ENCODE assay signal across 9 cellular contexts in the genomic region with DNA sequence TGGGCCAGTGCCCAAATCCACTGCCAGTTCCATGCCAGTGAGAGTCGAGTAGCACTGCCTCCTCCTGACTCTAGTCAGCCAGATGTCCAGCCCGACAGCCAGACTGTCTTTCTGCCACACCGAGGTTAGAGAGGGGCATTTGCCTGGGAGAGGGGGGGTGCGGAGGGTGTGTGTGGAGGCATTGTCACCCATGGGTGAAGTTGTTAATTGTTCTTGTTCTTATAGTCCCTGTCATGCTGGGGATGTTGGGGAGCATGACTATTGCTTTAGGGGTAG. TPM values are rescaled to one million over a fixed set of nuclear protein-coding genes. Genes with fewer than 3 reads are reported as not detected.
DNase-seq lines count a peak whose midpoint lies in the region; ATAC-seq and TF ChIP-seq lines count a peak whose summit lies in the region.
"Had no signal": no experiment of that assay in that cellular context is flagged by ENCODE, and none has a peak within 500 bp of the region (broad histone marks: within the 10 kb centered on the region; RNA-seq: fewer than 3 reads in every experiment).

No MANE protein-coding gene starts in this region.

- TF ChIP-seq CTCF in heart right ventricle (IDR thresholded peaks at IDR 0.05): no peak
- TF ChIP-seq CTCF in breast epithelium (IDR thresholded peaks at IDR 0.05): no peak
- TF ChIP-seq CTCF in mesothelial cell of epicardium (IDR thresholded peaks at IDR 0.05; ENCODE audit: unreplicated experiment): no peak
- TF ChIP-seq CTCF in vagina (IDR thresholded peaks at IDR 0.05): no peak

- ATAC-seq in heart right ventricle (peak in 2 of 8 donors; percentile 5 to 7), HG02610 (IDR thresholded peaks at IDR 0.05; ENCODE audit: unreplicated experiment) (no peak)

- peak overlapping the region; percentile 94 for H3K4me3 Mint-ChIP-seq in mesothelial cell of epicardium

- H3K27me3 Mint-ChIP-seq in mesothelial cell of epicardium (ENCODE audit: low read depth): no peaks in the 10 kb centered on the region

- no peaks in the 10 kb centered on the region for H3K9me3 ChIP-seq in heart right ventricle
- no peaks in the 10 kb centered on the region for H3K9me3 ChIP-seq in breast epithelium
- no peaks in the 10 kb centered on the region for H3K9me3 ChIP-seq in vagina

- H3K27me3 ChIP-seq in heart right ventricle (no peaks in the 10 kb centered on the region), breast epithelium (no peaks in the 10 kb centered on the region), vagina (no peaks in the 10 kb centered on the region)

- peaks cover 35% of the 10 kb centered on the region for H3K4me1 Mint-ChIP-seq in mesothelial cell of epicardium

- H3K27ac ChIP-seq in heart right ventricle (peak overlapping the region in 8 of 10 donors; percentile 88 to 99 (median 98)), breast epithelium (peak overlapping the region; percentile 93 to 95), vagina (peak overlapping the region; percentile 91)

- DNase-seq in heart right ventricle (no peak), cardiac septum (ENCODE audit: low spot score) (no peak), breast epithelium (ENCODE audit: low spot score in 2 of 2) (no peak), mesothelial cell of epicardium (ENCODE audit: low spot score in 2 of 2, unreplicated experiment in 2 of 2) (no peak), vagina (ENCODE audit: extremely low spot score in 2 of 2) (no peak), T-helper 9 cell (no peak), NCI-H1105 treated with DMSO at 0.1 percent for 48 hours (lab: John Stamatoyannopoulos, UW) (no peak)
- DNase-seq: activated CD4-positive, alpha-beta T cell treated with anti-CD3 and anti-CD28 coated beads for 1 hour had no signal

- H3K36me3 Mint-ChIP-seq in mesothelial cell of epicardium: peaks cover 15% of the 10 kb centered on the region

- TF ChIP-seq POLR2A in breast epithelium (IDR thresholded peaks at IDR 0.05) (no peak), vagina (IDR thresholded peaks at IDR 0.05) (no peak)

- intact Hi-C loops in heart right ventricle (cut with DNase I) (loop anchor here in 1 of 10 donors (10.0 kb wide), 1 partner anchor 105 kb away; no protein-coding TSS in a partner anchor), cardiac septum (cut with DNase I) (no loop called here), breast epithelium (cut with DNase I; ENCODE audit: low total_unique reads) (no loop called here), vagina (cut with DNase I) (loop anchor here (10.0 kb wide), 1 partner anchor 1445 kb away; no protein-coding TSS in a partner anchor)

- peak overlapping the region; percentile 95 for H3K27ac Mint-ChIP-seq in mesothelial cell of epicardium

- H3K4me3 ChIP-seq in heart right ventricle (peak overlapping the region in 8 of 10 donors; percentile 71 to 99 (median 92)), breast epithelium (peak overlapping the region; percentile 80 to 98 (median 87)), vagina (peak overlapping the region; percentile 92 to 93)

- WGBS in heart right ventricle, 2 donors: 46 to 58% methylated on average over 4 of the region's 4 CpGs

- H3K4me1 ChIP-seq in heart right ventricle (peaks cover 7 to 57% (median 42%) of the 10 kb centered on the region in 9 donors), breast epithelium (peaks cover 6 to 29% of the 10 kb centered on the region in 2 donors), vagina (peaks cover 43% of the 10 kb centered on the region)

- H3K36me3 ChIP-seq in heart right ventricle (peaks cover 0 to 61% (median 44%) of the 10 kb centered on the region in 9 donors), breast epithelium (no peaks in the 10 kb centered on the region), vagina (peaks cover 0 to 40% of the 10 kb centered on the region in 2 donors)

- H3K9me3 Mint-ChIP-seq in mesothelial cell of epicardium: no peaks in the 10 kb centered on the region

RNA-seq across cellular contexts. Expression of gene RGP1, which starts 1.1 kb away (rescaled TPM):
- total RNA-seq in heart right ventricle (10 to 100 TPM; 31.1 to 39.4 (median 34.0) TPM), cardiac septum (40.0 TPM), breast epithelium (10 to 100 TPM; 16.7 to 20.1 (median 17.4) TPM), mesothelial cell of epicardium (32.6 to 34.3 TPM (median 33.9 TPM) in 3 replicates), vagina (16.2 TPM)
- polyA plus RNA-seq in heart right ventricle: 1 to 10 TPM; 8.2 to 9.3 TPM

RNA-seq across cellular contexts. Expression of gene GBA2, which starts 1.2 kb away (rescaled TPM):
- total RNA-seq in heart right ventricle (100 to 1,000 TPM in 1 of 10 donors, 10 to 100 TPM in 9; 47.4 to 101 (median 74.7) TPM), cardiac septum (98.6 TPM), breast epithelium (10 to 100 TPM; 44.5 to 63.8 (median 57.0) TPM), mesothelial cell of epicardium (81.5 to 84.7 TPM (median 83.9 TPM) in 3 replicates), vagina (77.3 TPM)
- polyA plus RNA-seq in heart right ventricle: 100 to 1,000 TPM in 1 of 2 donors, 10 to 100 TPM in 1; 81.9 to 102 TPM

RNA-seq across cellular contexts. Expression of gene MSMP, which starts 3.9 kb away (rescaled TPM):
- under 1 TPM in 1 of 10 donors, not detected in 9; 0.60 TPM for total RNA-seq in heart right ventricle
- polyA plus RNA-seq in heart right ventricle: under 1 TPM in 1 of 2 donors, not detected in 1; 0.19 TPM
- not detected for total RNA-seq in cardiac septum
- total RNA-seq in breast epithelium: not detected
- total RNA-seq in mesothelial cell of epicardium: not detected in 3 replicates
- total RNA-seq in vagina: not detected

RNA-seq across cellular contexts. Expression of gene CREB3, which starts 17.7 kb away (rescaled TPM):
- 10 to 100 TPM; 16.2 to 29.5 (median 20.2) TPM for total RNA-seq in heart right ventricle
- polyA plus RNA-seq in heart right ventricle: 10 to 100 TPM; 24.4 to 39.1 TPM
- total RNA-seq in cardiac septum: 25.0 TPM
- total RNA-seq in breast epithelium: 10 to 100 TPM; 46.4 to 49.9 (median 47.2) TPM
- total RNA-seq in mesothelial cell of epicardium: 29.1 to 32.7 TPM (median 31.6 TPM) in 3 replicates
- 35.1 TPM for total RNA-seq in vagina

RNA-seq across cellular contexts. Expression of gene TLN1, which starts 18.2 kb away (rescaled TPM):
- total RNA-seq in heart right ventricle (100 to 1,000 TPM; 206 to 323 (median 238) TPM), cardiac septum (291 TPM), breast epithelium (100 to 1,000 TPM; 163 to 497 (median 215) TPM), mesothelial cell of epicardium (224 to 230 TPM (median 226 TPM) in 3 replicates), vagina (268 TPM)
- polyA plus RNA-seq in heart right ventricle: 100 to 1,000 TPM in 1 of 2 donors, 10 to 100 TPM in 1; 99.6 to 247 TPM
